ENCODE assay signal across 7 cellular contexts in genomic region chr10:126749030-126749655, GRCh38.
DNase-seq lines count a peak whose midpoint lies in the region; ATAC-seq and TF ChIP-seq lines count a peak whose summit lies in the region.

No MANE protein-coding gene starts in this region.

- H3K79me2 ChIP-seq in OCI-LY7 (ENCODE audit: insufficient read depth, low read depth, low read length), result no peaks in the 10 kb centered on the region

- no peaks in the 10 kb centered on the region for H3K36me3 Mint-ChIP-seq in activated T-helper 2 cell treated with anti-CD3 and anti-CD28 coated beads, Interferon-gamma antibody, Interleukin-2, Interleukin-4, amounts not matched to agents 10 μg/mL and 5 μg/mL and 100 μg/mL, durations not matched to agents 14 hours and 24 hours and 36 hours (ENCODE audit: low read depth)

- H3K27ac ChIP-seq in OCI-LY7 (ENCODE audit: low read depth, low read length, poor library complexity, severe bottlenecking) (no peak overlapping the region), gastroesophageal sphincter (no peak overlapping the region), upper lobe of right lung (no peak overlapping the region)

- TF ChIP-seq CTCF in GM12873 (IDR thresholded peaks at IDR 0.05; ENCODE audit: insufficient read depth, low read depth, low read length, missing control alignments) (peak; percentile 76), OCI-LY7 (conservative IDR thresholded peaks at IDR 0.05; ENCODE audit: low read length) (peak; percentile 80), gastroesophageal sphincter (IDR thresholded peaks at IDR 0.05) (peak in 3 of 4 experiments; percentile 7 to 70 (median 37)), upper lobe of right lung (IDR thresholded peaks at IDR 0.05) (peak; percentile 80)

- H3K27me3 ChIP-seq in gastroesophageal sphincter, result no peaks in the 10 kb centered on the region
- H3K27me3 ChIP-seq in upper lobe of right lung, result no peaks in the 10 kb centered on the region

- H3K4me1 ChIP-seq in OCI-LY7 (ENCODE audit: insufficient read depth, low read length, poor library complexity, severe bottlenecking), result no peaks in the 10 kb centered on the region
- H3K4me1 ChIP-seq in gastroesophageal sphincter, result no peaks in the 10 kb centered on the region
- H3K4me1 ChIP-seq in upper lobe of right lung, result no peaks in the 10 kb centered on the region

- BruUV-seq in OCI-LY7 (replicated peaks; lab: Mats Ljungman, UMichigan), result no TSS peak

- no peaks in the 10 kb centered on the region for H3K4me1 Mint-ChIP-seq in activated T-helper 2 cell treated with anti-CD3 and anti-CD28 coated beads, Interferon-gamma antibody, Interleukin-2, Interleukin-4, amounts not matched to agents 10 μg/mL and 5 μg/mL and 100 μg/mL, durations not matched to agents 14 hours and 24 hours and 36 hours (ENCODE audit: low read depth)

- peak; percentile 38 for DNase-seq in OCI-LY7 (ENCODE audit: low spot score)
- DNase-seq in activated T-helper 2 cell treated with anti-CD3 and anti-CD28 coated beads, Interferon-gamma antibody, Interleukin-2, Interleukin-4, amounts not matched to agents 10 μg/mL and 5 μg/mL and 100 μg/mL, durations not matched to agents 14 hours and 24 hours and 36 hours (ENCODE audit: low spot score), result peak; percentile 14
- DNase-seq in occipital lobe (lab: John Stamatoyannopoulos, UW), result peak; percentile 34
- DNase-seq in upper lobe of right lung, result peak; percentile 84

- peak; percentile 58 for ATAC-seq in HG03103 (IDR thresholded peaks at IDR 0.05; ENCODE audit: low read depth, unreplicated experiment)
- no peak for ATAC-seq in gastroesophageal sphincter
- ATAC-seq in upper lobe of right lung, result peak; percentile 94

- CTCF ChIA-PET in OCI-LY7 (lab: Charles Lee; ENCODE audit: unreplicated experiment), result no interaction called here

- no peaks in the 10 kb centered on the region for H3K36me3 ChIP-seq in OCI-LY7 (ENCODE audit: insufficient read depth, low read length)
- H3K36me3 ChIP-seq in gastroesophageal sphincter, result no peaks in the 10 kb centered on the region
- H3K36me3 ChIP-seq in upper lobe of right lung, result no peaks in the 10 kb centered on the region

- H3K27me3 Mint-ChIP-seq in activated T-helper 2 cell treated with anti-CD3 and anti-CD28 coated beads, Interferon-gamma antibody, Interleukin-2, Interleukin-4, amounts not matched to agents 10 μg/mL and 5 μg/mL and 100 μg/mL, durations not matched to agents 14 hours and 24 hours and 36 hours (ENCODE audit: low read depth), result no peaks in the 10 kb centered on the region

- no peaks in the 10 kb centered on the region for H3K9me2 ChIP-seq in OCI-LY7 (ENCODE audit: insufficient read depth, low read length)

- intact Hi-C loops in OCI-LY7 (cut with micrococcal nuclease; ENCODE audit: unreplicated experiment), result loop anchor here (5.0 kb wide), 1 partner anchor 767 kb away; no protein-coding TSS in a partner anchor
- intact Hi-C loops in activated T-helper 2 cell treated with anti-CD3 and anti-CD28 coated beads, Interferon-gamma antibody, Interleukin-2, Interleukin-4, amounts not matched to agents 10 μg/mL and 5 μg/mL and 100 μg/mL, durations not matched to agents 14 hours and 24 hours and 36 hours (cut with micrococcal nuclease), result no loop called here
- intact Hi-C loops in upper lobe of right lung (cut with DNase I), result no loop called here

- POLR2A ChIA-PET in OCI-LY7 (lab: Charles Lee), result no interaction called here

- H4K20me1 ChIP-seq in OCI-LY7 (ENCODE audit: insufficient read depth, low read length), result no peaks in the 10 kb centered on the region

- H3K9me3 ChIP-seq in OCI-LY7 (ENCODE audit: low read length), result no peaks in the 10 kb centered on the region
- no peaks in the 10 kb centered on the region for H3K9me3 ChIP-seq in gastroesophageal sphincter
- H3K9me3 ChIP-seq in upper lobe of right lung, result no peaks in the 10 kb centered on the region

- no peak for TF ChIP-seq EP300 in gastroesophageal sphincter (IDR thresholded peaks at IDR 0.05)

- H3K4me2 ChIP-seq in OCI-LY7 (ENCODE audit: low read length), result no peak overlapping the region

- 0% methylated on average over 1 of the region's 5 CpGs; no CpG with 5 or more reads in 1 of the 2 donors for WGBS in gastroesophageal sphincter (ENCODE audit: low coverage in 1 of 2), 2 donors

- no peak for TF ChIP-seq POLR2A in gastroesophageal sphincter (IDR thresholded peaks at IDR 0.05)

- H3K9me3 Mint-ChIP-seq in activated T-helper 2 cell treated with anti-CD3 and anti-CD28 coated beads, Interferon-gamma antibody, Interleukin-2, Interleukin-4, amounts not matched to agents 10 μg/mL and 5 μg/mL and 100 μg/mL, durations not matched to agents 14 hours and 24 hours and 36 hours, result no peaks in the 10 kb centered on the region

- no peak overlapping the region for H2AFZ ChIP-seq in OCI-LY7 (ENCODE audit: low read length)

- H3K27ac Mint-ChIP-seq in activated T-helper 2 cell treated with anti-CD3 and anti-CD28 coated beads, Interferon-gamma antibody, Interleukin-2, Interleukin-4, amounts not matched to agents 10 μg/mL and 5 μg/mL and 100 μg/mL, durations not matched to agents 14 hours and 24 hours and 36 hours, result no peak overlapping the region

- H3K4me3 ChIP-seq in OCI-LY7 (ENCODE audit: low read depth, low read length, poor library complexity, severe bottlenecking) (no peak overlapping the region), gastroesophageal sphincter (no peak overlapping the region), upper lobe of right lung (no peak overlapping the region)

- H3K4me3 Mint-ChIP-seq in activated T-helper 2 cell treated with anti-CD3 and anti-CD28 coated beads, Interferon-gamma antibody, Interleukin-2, Interleukin-4, amounts not matched to agents 10 μg/mL and 5 μg/mL and 100 μg/mL, durations not matched to agents 14 hours and 24 hours and 36 hours (ENCODE audit: low read depth), result no peak overlapping the region

Comparison
In these comparisons a context has a peak if more than half of its experiments do, and no peak if none do; other contexts are left out.
1. DNase-seq: peak in every context shown above with its lines; median percentile 84 in upper lobe of right lung; 38 in OCI-LY7; 34 in occipital lobe; 14 in activated T-helper 2 cell treated with anti-CD3 and anti-CD28 coated beads, Interferon-gamma antibody, Interleukin-2, Interleukin-4, amounts not matched to agents 10 μg/mL and 5 μg/mL and 100 μg/mL, durations not matched to agents 14 hours and 24 hours and 36 hours.